In genomic region chr18:70175216-70175615, GRCh38 we compare ENCODE assay signal across 1 cellular context.
TF ChIP-seq lines count a peak whose summit lies in the region.

No MANE protein-coding gene starts in this region.

TF ChIP-seq in liver, 16 proteins besides CTCF, POLR2A, EP300 and RAD21 (continued from another document):
- no peak for TF ChIP-seq JUND (IDR thresholded peaks at IDR 0.05)
- no peak for TF ChIP-seq ATF3 (IDR thresholded peaks at IDR 0.05)
- no peak for TF ChIP-seq HNF4A (conservative IDR thresholded peaks at IDR 0.05)
- TF ChIP-seq RXRA (IDR thresholded peaks at IDR 0.05): no peak
- no peak for TF ChIP-seq GABPA (IDR thresholded peaks at IDR 0.05 in 1 of 2, conservative IDR thresholded peaks at IDR 0.05 in 1 of 2)
- no peak for TF ChIP-seq TAF1 (conservative IDR thresholded peaks at IDR 0.05)
- no peak for TF ChIP-seq ZBTB33 (IDR thresholded peaks at IDR 0.05)
- TF ChIP-seq HNF4G (IDR thresholded peaks at IDR 0.05): no peak
- no peak for TF ChIP-seq MAX (IDR thresholded peaks at IDR 0.05)
- TF ChIP-seq SP1 (IDR thresholded peaks at IDR 0.05): no peak
- no peak for TF ChIP-seq NR2F2 (IDR thresholded peaks at IDR 0.05)
- TF ChIP-seq FOXA2 (IDR thresholded peaks at IDR 0.05): no peak
